Comparison of ENCODE assay signal across 1 cellular context in the genomic region with DNA sequence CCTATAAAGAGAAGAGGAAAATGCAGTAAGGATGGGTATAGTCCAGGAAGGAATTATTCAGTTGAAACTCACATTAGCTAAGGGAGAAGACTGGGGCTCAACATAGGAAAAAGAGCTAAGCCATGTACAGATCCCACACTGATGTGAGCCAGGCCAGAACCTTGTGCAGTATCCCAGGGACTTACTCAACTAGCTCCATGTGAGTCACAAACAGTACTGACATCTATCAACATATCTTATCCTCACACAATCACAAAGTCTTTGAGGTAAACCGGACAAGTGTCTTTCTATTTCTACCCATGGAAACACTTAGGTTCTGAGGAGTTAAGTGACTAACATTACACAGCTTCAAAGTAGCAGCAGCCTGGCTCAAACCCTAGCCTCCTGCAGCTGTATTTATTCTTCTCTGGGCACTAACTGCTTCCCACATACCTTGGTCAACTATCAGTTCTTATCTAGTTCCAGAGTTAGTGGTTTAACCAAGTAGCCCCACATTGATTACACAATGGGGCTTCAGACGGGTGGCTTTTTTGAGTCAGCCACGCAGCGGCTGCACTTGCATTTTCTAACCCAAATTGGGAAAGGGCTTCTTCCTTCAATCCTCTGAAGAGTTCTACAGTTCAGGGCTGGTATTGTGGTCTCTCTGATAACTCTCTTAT.
TF ChIP-seq lines count a peak whose summit lies in the region.

No MANE protein-coding gene starts in this region.

TF ChIP-seq in H1, 55 proteins besides CTCF, POLR2A, EP300 and RAD21:
- no peak for TF ChIP-seq BRCA1 (IDR thresholded peaks at IDR 0.05; ENCODE audit: low read depth, low read length)
- no peak for TF ChIP-seq SP2 (IDR thresholded peaks at IDR 0.05; ENCODE audit: low read length)
- no peak for TF ChIP-seq CBX8 (IDR thresholded peaks at IDR 0.05; ENCODE audit: borderline replicate concordance, low read depth, low read length)
TF ChIP-seq in H1: peak in this region for 0.
